Comparison of ENCODE assay signal across 7 cellular contexts in genomic region chr6:137043710-137044365, GRCh38. TPM values are rescaled to one million over a fixed set of nuclear protein-coding genes. Genes with fewer than 3 reads are reported as not detected.
DNase-seq lines count a peak whose midpoint lies in the region; ATAC-seq, FAIRE-seq and TF ChIP-seq lines count a peak whose summit lies in the region.

No MANE protein-coding gene starts in this region.

- peaks cover 88% of the 10 kb centered on the region for H3K27me3 Mint-ChIP-seq in activated naive CD8-positive, alpha-beta T cell treated with anti-CD3 and anti-CD28 coated beads, Interleukin-2, amount 10 ng/mL, durations not matched to agents 7 days and 5 days

- H3K4me1 ChIP-seq in prostate gland (replicated peaks), result peaks cover 4% of the 10 kb centered on the region

- intact Hi-C loops in left ventricle myocardium superior (cut with micrococcal nuclease), result no loop called here
- intact Hi-C loops in prostate gland (cut with DNase I), result no loop called here

- peaks cover 2% of the 10 kb centered on the region for H3K9me3 Mint-ChIP-seq in activated naive CD8-positive, alpha-beta T cell treated with anti-CD3 and anti-CD28 coated beads, Interleukin-2, amount 10 ng/mL, durations not matched to agents 7 days and 5 days

- no peak for FAIRE-seq in H54 (lab: Jason Lieb, UNC)

- POLR2A ChIA-PET in activated naive CD8-positive, alpha-beta T cell treated with anti-CD3 and anti-CD28 coated beads, Interleukin-2, amount 10 ng/mL, durations not matched to agents 7 days and 5 days (lab: Charles Lee), result no interaction called here

- 4% methylated on average over 22 of the region's 42 CpGs for WGBS in prostate gland

- TF ChIP-seq POLR2A in prostate gland (IDR thresholded peaks at IDR 0.05), result no peak
- no peak for TF ChIP-seq POLR2A in H54 (IDR thresholded peaks at IDR 0.05; ENCODE audit: low read depth, low read length)

- TF ChIP-seq CTCF in prostate gland (IDR thresholded peaks at IDR 0.05), result no peak

- H3K27ac ChIP-seq in prostate gland, result peak overlapping the region; percentile 92 to 94

- H3K4me3 ChIP-seq in prostate gland, result peak overlapping the region; percentile 78 to 86

- no peaks in the 10 kb centered on the region for H3K36me3 Mint-ChIP-seq in activated naive CD8-positive, alpha-beta T cell treated with anti-CD3 and anti-CD28 coated beads, Interleukin-2, amount 10 ng/mL, durations not matched to agents 7 days and 5 days

- no peaks in the 10 kb centered on the region for H3K27me3 ChIP-seq in prostate gland (replicated peaks; ENCODE audit: insufficient read depth)

- peak; percentile 48 for ATAC-seq in activated naive CD8-positive, alpha-beta T cell treated with anti-CD3 and anti-CD28 coated beads, Interleukin-2, amount 10 ng/mL, durations not matched to agents 7 days and 5 days (ENCODE audit: low read depth)
- peak; percentile 80 for ATAC-seq in left ventricle myocardium superior

- H3K36me3 ChIP-seq in prostate gland, result no peaks in the 10 kb centered on the region

- no peaks in the 10 kb centered on the region for H3K9me3 ChIP-seq in prostate gland

- no peak overlapping the region for H3K27ac Mint-ChIP-seq in activated naive CD8-positive, alpha-beta T cell treated with anti-CD3 and anti-CD28 coated beads, Interleukin-2, amount 10 ng/mL, durations not matched to agents 7 days and 5 days

- DNase-seq in ELR (ENCODE audit: low read depth), result peak; percentile 33
- peak; percentile 14 for DNase-seq in HK-2 (ENCODE audit: unreplicated experiment)
- peak; percentile 41 for DNase-seq in activated naive CD8-positive, alpha-beta T cell treated with anti-CD3 and anti-CD28 coated beads, Interleukin-2, amount 10 ng/mL, durations not matched to agents 7 days and 5 days
- peak; percentile 59 for DNase-seq in left ventricle myocardium superior
- peak; percentile 33 for DNase-seq in prostate gland (ENCODE audit: low spot score)
- DNase-seq in H54 (ENCODE audit: insufficient read length, low spot score), result no peak
- DNase-seq in activated CD4-positive, alpha-beta T cell treated with anti-CD3 and anti-CD28 coated beads for 48 hours, result no peak

- H3K4me3 Mint-ChIP-seq in activated naive CD8-positive, alpha-beta T cell treated with anti-CD3 and anti-CD28 coated beads, Interleukin-2, amount 10 ng/mL, durations not matched to agents 7 days and 5 days, result peak overlapping the region; percentile 76

- peaks cover 5% of the 10 kb centered on the region for H3K4me1 Mint-ChIP-seq in activated naive CD8-positive, alpha-beta T cell treated with anti-CD3 and anti-CD28 coated beads, Interleukin-2, amount 10 ng/mL, durations not matched to agents 7 days and 5 days

RNA-seq across cellular contexts. Expression of gene IL20RA, which starts 0.9 kb away (rescaled TPM):
- not detected for total RNA-seq in activated naive CD8-positive, alpha-beta T cell treated with anti-CD3 and anti-CD28 coated beads, Interleukin-2, amount 10 ng/mL, durations not matched to agents 7 days and 5 days
- 7.2 TPM for total RNA-seq in left ventricle myocardium superior
- total RNA-seq in prostate gland, result 10 to 100 TPM; 19.9 to 25.3 TPM

Comparison
In these comparisons a context has a peak if more than half of its experiments do, and no peak if none do; other contexts are left out.
1. DNase-seq: peak in ELR (single experiment), HK-2 (single experiment), activated naive CD8-positive, alpha-beta T cell treated with anti-CD3 and anti-CD28 coated beads, Interleukin-2, amount 10 ng/mL, durations not matched to agents 7 days and 5 days (single experiment), left ventricle myocardium superior (single experiment) and prostate gland (single experiment); none in H54 (single experiment) and activated CD4-positive, alpha-beta T cell treated with anti-CD3 and anti-CD28 coated beads for 48 hours (single experiment).